Comparison of ENCODE assay signal across 22 cellular contexts in the genomic region with DNA sequence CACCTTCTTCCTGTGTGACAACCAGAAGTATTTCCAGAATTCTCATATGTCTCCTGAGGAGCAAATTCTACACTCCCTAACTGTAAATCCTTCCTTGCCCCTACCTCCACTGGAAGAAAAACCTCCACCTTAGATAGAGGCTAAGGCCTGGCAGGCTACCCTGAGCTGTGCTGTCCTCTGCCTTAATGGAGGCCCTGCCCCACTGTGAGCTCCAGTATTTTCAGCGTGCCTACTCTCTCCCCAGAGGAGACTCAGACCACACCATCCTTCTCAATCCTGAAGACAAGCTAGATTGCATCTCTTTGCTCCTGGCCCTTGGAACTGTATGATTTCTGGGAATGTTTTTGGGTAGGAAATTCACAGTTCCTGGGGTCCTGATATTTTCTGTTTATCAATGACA.
"Had no signal": no experiment of that assay in that cellular context is flagged by ENCODE, and none has a peak within 500 bp of the region (broad histone marks: within the 10 kb centered on the region; RNA-seq: fewer than 3 reads in every experiment).

No MANE protein-coding gene starts in this region.

- ATAC-seq: stimulated activated naive B cell treated with anti-CD40 and anti-IgM and Interleukin-4, amounts not matched to agents 10 μg/mL and 1 μg/mL and 100 μg/mL, for 72 hours; stimulated activated naive CD8-positive, alpha-beta T cell treated with anti-CD3 and anti-CD28 coated beads, Interleukin-15, amount 100 ng/mL, for 72 hours; stimulated activated naive CD8-positive, alpha-beta T cell treated with anti-CD3 and anti-CD28 coated beads, Interleukin-15, Interleukin-2, amounts not matched to agents 100 U/mL and 50 U/mL, for 24 hours; upper lobe of right lung had no signal

- H3K36me3 Mint-ChIP-seq: stimulated activated naive B cell treated with anti-CD40 and anti-IgM and Interleukin-4, amounts not matched to agents 10 μg/mL and 1 μg/mL and 100 μg/mL, for 72 hours; type B pancreatic cell had no signal

- DNase-seq: stimulated activated CD4-positive, alpha-beta T cell treated with anti-CD3 and anti-CD28 coated beads, Interleukin-2, amount 100 ng/mL, for 24 hours; stimulated activated CD4-positive, alpha-beta T cell treated with anti-CD3 and anti-CD28 coated beads, Interleukin-2, amount 100 ng/mL, for 48 hours; stimulated activated CD4-positive, alpha-beta T cell treated with anti-CD3 and anti-CD28 coated beads, Interleukin-4, amount 100 ng/mL, for 1 hour; stimulated activated CD4-positive, alpha-beta T cell treated with anti-CD3 and anti-CD28 coated beads, Interleukin-4, amount 100 ng/mL, for 24 hours; stimulated activated CD4-positive, alpha-beta T cell treated with anti-CD3 and anti-CD28 coated beads, Interleukin-4, amount 100 ng/mL, for 4 hours; stimulated activated CD8-positive, alpha-beta memory T cell treated with anti-CD3 and anti-CD28 coated beads, Interleukin-4, amount 100 ng/mL, for 48 hours; stimulated activated naive B cell treated with anti-CD40 and anti-IgM and Interleukin-4, amounts not matched to agents 10 μg/mL and 1 μg/mL and 100 μg/mL, for 72 hours; stimulated activated naive CD4-positive, alpha-beta T cell; stimulated activated naive CD4-positive, alpha-beta T cell treated with Interleukin-2 at 50 U/mL for 16 hours; stimulated activated naive CD8-positive, alpha-beta T cell treated with anti-CD3 and anti-CD28 coated beads, Interleukin-15, amount 100 ng/mL, for 72 hours; stimulated activated naive CD8-positive, alpha-beta T cell treated with anti-CD3 and anti-CD28 coated beads, Interleukin-15, Interleukin-2, amounts not matched to agents 100 U/mL and 50 U/mL, for 24 hours; stomach; substantia nigra; testis; thyroid gland; tibial artery; transverse colon; trophoblast cell; upper lobe of right lung; uterus had no signal

- H3K27ac Mint-ChIP-seq: stimulated activated naive B cell treated with anti-CD40 and anti-IgM and Interleukin-4, amounts not matched to agents 10 μg/mL and 1 μg/mL and 100 μg/mL, for 72 hours; stimulated activated naive CD8-positive, alpha-beta T cell treated with anti-CD3 and anti-CD28 coated beads, Interleukin-15, amount 100 ng/mL, for 72 hours; stimulated activated naive CD8-positive, alpha-beta T cell treated with anti-CD3 and anti-CD28 coated beads, Interleukin-15, Interleukin-2, amounts not matched to agents 100 ng/mL and 50 ng/mL, for 24 hours; type B pancreatic cell had no signal

- H3K9me3 Mint-ChIP-seq: stimulated activated naive B cell treated with anti-CD40 and anti-IgM and Interleukin-4, amounts not matched to agents 10 μg/mL and 1 μg/mL and 100 μg/mL, for 72 hours; stimulated activated naive CD8-positive, alpha-beta T cell treated with anti-CD3 and anti-CD28 coated beads, Interleukin-15, amount 100 ng/mL, for 72 hours; stimulated activated naive CD8-positive, alpha-beta T cell treated with anti-CD3 and anti-CD28 coated beads, Interleukin-15, Interleukin-2, amounts not matched to agents 100 ng/mL and 50 ng/mL, for 24 hours; type B pancreatic cell had no signal

- H3K4me1 Mint-ChIP-seq: stimulated activated naive B cell treated with anti-CD40 and anti-IgM and Interleukin-4, amounts not matched to agents 10 μg/mL and 1 μg/mL and 100 μg/mL, for 72 hours; stimulated activated naive CD8-positive, alpha-beta T cell treated with anti-CD3 and anti-CD28 coated beads, Interleukin-15, amount 100 ng/mL, for 72 hours had no signal

- H3K4me3 Mint-ChIP-seq: stimulated activated naive B cell treated with anti-CD40 and anti-IgM and Interleukin-4, amounts not matched to agents 10 μg/mL and 1 μg/mL and 100 μg/mL, for 72 hours; stimulated activated naive CD8-positive, alpha-beta T cell treated with anti-CD3 and anti-CD28 coated beads, Interleukin-15, amount 100 ng/mL, for 72 hours; stimulated activated naive CD8-positive, alpha-beta T cell treated with anti-CD3 and anti-CD28 coated beads, Interleukin-15, Interleukin-2, amounts not matched to agents 100 ng/mL and 50 ng/mL, for 24 hours; type B pancreatic cell had no signal
